Comparison of ENCODE assay signal across 24 cellular contexts in the genomic region with DNA sequence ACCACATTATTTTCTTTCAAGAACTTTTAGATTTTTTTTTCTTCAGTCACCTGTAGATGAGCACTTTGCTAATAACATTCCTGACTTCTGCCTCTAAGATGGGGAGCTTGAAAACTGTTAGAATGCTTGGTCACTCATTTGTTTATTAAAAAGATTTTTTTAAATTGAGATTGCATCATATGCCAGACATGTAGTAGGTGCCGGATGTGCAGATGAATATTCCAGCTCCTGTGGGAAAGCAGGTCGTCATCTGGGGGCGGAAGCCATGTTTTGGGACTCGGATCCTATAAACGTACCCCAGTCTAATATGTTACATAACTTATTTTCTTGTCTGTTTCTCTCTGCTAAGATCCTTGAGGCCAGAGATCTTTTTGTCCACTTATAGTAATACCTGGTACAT.
DNase-seq lines count a peak whose midpoint lies in the region; ATAC-seq and TF ChIP-seq lines count a peak whose summit lies in the region.
"Had no signal": no experiment of that assay in that cellular context is flagged by ENCODE, and none has a peak within 500 bp of the region (broad histone marks: within the 10 kb centered on the region; RNA-seq: fewer than 3 reads in every experiment).

No MANE protein-coding gene starts in this region.

- H3K4me3 Mint-ChIP-seq in endodermal cell: no peak overlapping the region
- no peak overlapping the region for H3K4me3 Mint-ChIP-seq in mesothelial cell of epicardium
- H3K4me3 Mint-ChIP-seq: CD8-positive, alpha-beta memory T cell had no signal

- H3K4me1 Mint-ChIP-seq in endodermal cell (peaks cover 14% of the 10 kb centered on the region), mesothelial cell of epicardium (peaks cover 53% of the 10 kb centered on the region)

- DNase-seq in IMR-90 (peak; percentile 57), endodermal cell (no peak), mesothelial cell of epicardium (ENCODE audit: low spot score in 2 of 2, unreplicated experiment in 2 of 2) (no peak), sigmoid colon (no peak), NCI-H2029 (lab: John Stamatoyannopoulos, UW) (no peak), Karpas-422 (no peak)
- DNase-seq: AML-193; C1 segment of cervical spinal cord; Calu3; CD8-positive, alpha-beta memory T cell; GDM1; H7; NCI-H1105; NCI-H146; NCI-H2081; NCI-H2171; NCI-H345; NCI-H524; NCI-H774; SIG-M5 had no signal

- TF ChIP-seq EP300 in sigmoid colon (IDR thresholded peaks at IDR 0.05): no peak

- H3K36me3 ChIP-seq in IMR-90 (ENCODE audit: control insufficient read depth, insufficient read depth, low read length) (peaks cover 9% of the 10 kb centered on the region; the same call in 1 of the 2 replicates), endodermal cell (ENCODE audit: control insufficient read depth, insufficient read depth, low read length) (no peaks in the 10 kb centered on the region), sigmoid colon (peaks cover 0 to 31% (median 9%) of the 10 kb centered on the region in 4 donors), Karpas-422 (ENCODE audit: insufficient read depth, low read length) (no peaks in the 10 kb centered on the region)

- BruUV-seq in IMR-90 (replicated peaks; lab: Mats Ljungman, UMichigan): no TSS peak

- no peaks in the 10 kb centered on the region for H3K27me3 ChIP-seq in IMR-90 (ENCODE audit: control insufficient read depth, insufficient read depth, low read length)
- H3K27me3 ChIP-seq in endodermal cell (ENCODE audit: control insufficient read depth, insufficient read depth, low read length, poor library complexity, severe bottlenecking): no peaks in the 10 kb centered on the region
- H3K27me3 ChIP-seq in sigmoid colon: no peaks in the 10 kb centered on the region
- H3K27me3 ChIP-seq in Karpas-422 (ENCODE audit: low read length): no peaks in the 10 kb centered on the region

- H3K4me2 ChIP-seq in IMR-90 (ENCODE audit: low read depth, low read length) (no peak overlapping the region), Karpas-422 (ENCODE audit: low read depth, low read length, poor library complexity, severe bottlenecking) (no peak overlapping the region)
- H3K4me2 ChIP-seq: KMS-11, SK-N-SH had no signal

- H3K27ac Mint-ChIP-seq in endodermal cell (peak overlapping the region; percentile 49), mesothelial cell of epicardium (peak overlapping the region; percentile 55)
- H3K27ac Mint-ChIP-seq: CD8-positive, alpha-beta memory T cell had no signal

- no peaks in the 10 kb centered on the region for H3K9me3 ChIP-seq in IMR-90 (ENCODE audit: control insufficient read depth, insufficient read depth, low read length)
- H3K9me3 ChIP-seq in endodermal cell (ENCODE audit: control insufficient read depth, low read length): no peaks in the 10 kb centered on the region
- H3K9me3 ChIP-seq in sigmoid colon: no peaks in the 10 kb centered on the region
- no peaks in the 10 kb centered on the region for H3K9me3 ChIP-seq in Karpas-422 (ENCODE audit: low read length)
- H3K9me3 ChIP-seq: SK-N-SH had no signal

- H4K20me1 ChIP-seq in IMR-90 (ENCODE audit: insufficient read depth, low read length): no peaks in the 10 kb centered on the region
- H4K20me1 ChIP-seq in Karpas-422 (ENCODE audit: insufficient read depth, low read depth, low read length): no peaks in the 10 kb centered on the region

- no peak overlapping the region for H4K5ac ChIP-seq in IMR-90 (ENCODE audit: low read depth, low read length)

- H3K14ac ChIP-seq in IMR-90 (replicated peaks; ENCODE audit: low read depth, low read length): no peak overlapping the region

- WGBS in IMR-90 (ENCODE audit: extremely low coverage in 2 of 2, insufficient read length in 1 of 2), 2 experiments: no CpG with 5 or more reads among the region's 5 CpGs
- 95 to 98% methylated on average over 3 to 5 of the region's 5 CpGs for WGBS in endodermal cell (ENCODE audit: insufficient coverage in 1 of 2, insufficient read length in 1 of 2), 2 experiments
- 89 to 92% methylated on average over 5 of the region's 5 CpGs for WGBS in sigmoid colon, 2 donors

- dilution Hi-C loops in IMR-90 (cut with HindIII; ENCODE audit: low sequenced_read_pairs, unreplicated experiment): no loop called here

- POLR2A ChIA-PET in IMR-90 (lab: Charles Lee; ENCODE audit: unreplicated experiment): interaction anchor here (0.6 kb wide), 1 partner anchor 51 kb away, joined by 6 read pairs; no protein-coding TSS in a partner anchor

- intact Hi-C loops in IMR-90 (cut with micrococcal nuclease): no loop called here
- intact Hi-C loops in sigmoid colon (cut with DNase I): no loop called here

- TF ChIP-seq CTCF in IMR-90 (conservative IDR thresholded peaks at IDR 0.05; ENCODE audit: low read depth, low read length) (no peak), endodermal cell (conservative IDR thresholded peaks at IDR 0.05) (no peak), mesothelial cell of epicardium (IDR thresholded peaks at IDR 0.05; ENCODE audit: unreplicated experiment) (no peak), sigmoid colon (IDR thresholded peaks at IDR 0.05) (no peak)

- H2BK15ac ChIP-seq in IMR-90 (ENCODE audit: low read depth, low read length): no peak overlapping the region

- H3K27me3 Mint-ChIP-seq in endodermal cell (ENCODE audit: insufficient read depth) (no peaks in the 10 kb centered on the region), mesothelial cell of epicardium (ENCODE audit: low read depth) (no peaks in the 10 kb centered on the region)
- H3K27me3 Mint-ChIP-seq: CD8-positive, alpha-beta memory T cell had no signal

- H4K91ac ChIP-seq in IMR-90 (ENCODE audit: insufficient read depth, low read depth, low read length): no peak overlapping the region

- CTCF ChIA-PET in IMR-90 (lab: Yijun Ruan, JAX): interaction anchor here (0.9 to 1.0 kb wide), 2 partner anchors 9 to 23 kb away, joined by 3 to 4 read pairs; no protein-coding TSS in a partner anchor

- ATAC-seq in IMR-90 (ENCODE audit: low read depth) (peak; percentile 24; the same call in 1 of the 2 replicates), GM19328 (IDR thresholded peaks at IDR 0.05; ENCODE audit: unreplicated experiment) (no peak)
- ATAC-seq: Panc1 had no signal

- H3K79me2 ChIP-seq in Karpas-422 (ENCODE audit: low read length): no peaks in the 10 kb centered on the region

- no peak overlapping the region for H3K56ac ChIP-seq in IMR-90 (ENCODE audit: extremely low read depth, insufficient read depth, low read length)

- H3K36me3 Mint-ChIP-seq in endodermal cell (ENCODE audit: low read depth) (no peaks in the 10 kb centered on the region), mesothelial cell of epicardium (peaks cover 16% of the 10 kb centered on the region)

- H3K9me3 Mint-ChIP-seq in endodermal cell (peaks cover 2% of the 10 kb centered on the region), mesothelial cell of epicardium (peaks cover 1% of the 10 kb centered on the region)
- H3K9me3 Mint-ChIP-seq: CD8-positive, alpha-beta memory T cell had no signal

- H3K4me1 ChIP-seq in IMR-90 (ENCODE audit: control insufficient read depth, insufficient read depth, low read length) (peaks cover 14% of the 10 kb centered on the region), endodermal cell (ENCODE audit: control insufficient read depth, insufficient read depth, low read length) (no peaks in the 10 kb centered on the region), sigmoid colon (peaks cover 0 to 50% (median 42%) of the 10 kb centered on the region in 4 donors), Karpas-422 (ENCODE audit: low read length) (no peaks in the 10 kb centered on the region)

- no peak overlapping the region for H2BK5ac ChIP-seq in IMR-90 (ENCODE audit: low read depth, low read length, poor library complexity, severe bottlenecking)

- no peak overlapping the region for H4K8ac ChIP-seq in IMR-90 (ENCODE audit: low read depth in 2 of 2, low read length in 2 of 2)

- in situ Hi-C loops in IMR-90 (cut with MboI; ENCODE audit: low sequenced_read_pairs): no loop called here

- no peaks in the 10 kb centered on the region for H3K9me2 ChIP-seq in Karpas-422 (replicated peaks; ENCODE audit: insufficient read depth, low read length)
- H3K9me2 ChIP-seq: SK-N-SH had no signal

- no peak for TF ChIP-seq RAD21 in IMR-90 (IDR thresholded peaks at IDR 0.05; ENCODE audit: low read length)

- no peaks in the 10 kb centered on the region; the same call in 1 of the 2 replicates for H3K9me1 ChIP-seq in IMR-90 (ENCODE audit: insufficient read depth, low read length)

- H3K27ac ChIP-seq in IMR-90 (ENCODE audit: insufficient read depth, low read length) (no peak overlapping the region), endodermal cell (ENCODE audit: low read depth, low read length) (no peak overlapping the region), sigmoid colon (peak overlapping the region in 3 of 4 donors; percentile 62 to 70 (median 66)), Karpas-422 (ENCODE audit: low read length) (no peak overlapping the region)
- H3K27ac ChIP-seq: KMS-11 had no signal

- peaks cover 20 to 27% of the 10 kb centered on the region in 2 experiments for H3K79me1 ChIP-seq in IMR-90 (ENCODE audit: low read depth in 1 of 2, low read length in 2 of 2)

- no peak overlapping the region for H2AFZ ChIP-seq in IMR-90 (replicated peaks; ENCODE audit: low read length, poor library complexity)
- H2AFZ ChIP-seq in Karpas-422 (ENCODE audit: low read length): no peak overlapping the region

- TF ChIP-seq POLR2A in IMR-90 (IDR thresholded peaks at IDR 0.05; ENCODE audit: low read depth, low read length) (no peak), sigmoid colon (IDR thresholded peaks at IDR 0.05) (no peak)

- no peak overlapping the region for H2BK20ac ChIP-seq in IMR-90 (ENCODE audit: low read depth, low read length)

- H3K9ac ChIP-seq in IMR-90 (ENCODE audit: low read depth, low read length): no peak overlapping the region
- no peak overlapping the region for H3K9ac ChIP-seq in endodermal cell (ENCODE audit: extremely low read depth, low read length, poor library complexity, severe bottlenecking)
- H3K9ac ChIP-seq in Karpas-422 (ENCODE audit: low read length): no peak overlapping the region
- H3K9ac ChIP-seq: KMS-11, SK-N-SH had no signal

- H2AK9ac ChIP-seq in IMR-90 (replicated peaks; ENCODE audit: low read depth, low read length, poor library complexity): no peak overlapping the region

- H3K4me3 ChIP-seq in IMR-90 (ENCODE audit: insufficient read depth, low read depth, low read length) (no peak overlapping the region), endodermal cell (ENCODE audit: low read length) (no peak overlapping the region), sigmoid colon (no peak overlapping the region), Karpas-422 (ENCODE audit: low read length) (no peak overlapping the region)

- no peak overlapping the region for H2AK5ac ChIP-seq in IMR-90 (ENCODE audit: low read depth, low read length)

- H2BK120ac ChIP-seq in IMR-90 (ENCODE audit: low read depth, low read length): no peak overlapping the region

- H3K23ac ChIP-seq in IMR-90 (ENCODE audit: low read depth, low read length): no peak overlapping the region

- no peak overlapping the region for H3K18ac ChIP-seq in IMR-90 (ENCODE audit: low read depth, low read length)

- H3K4ac ChIP-seq in IMR-90 (ENCODE audit: low read depth, low read length): no peak overlapping the region

TF ChIP-seq in IMR-90, 13 proteins besides CTCF, POLR2A, EP300 and RAD21:
- TF ChIP-seq CEBPB (IDR thresholded peaks at IDR 0.05; ENCODE audit: low read depth, low read length): peak; percentile 90
- no peak for TF ChIP-seq SMC3 (IDR thresholded peaks at IDR 0.05; ENCODE audit: low read depth, low read length)

Comparison
In these comparisons a context has a peak if more than half of its experiments do, and no peak if none do; other contexts are left out.
1. H3K27ac ChIP-seq: peak in sigmoid colon (3 of 4); none in IMR-90 (single experiment), endodermal cell (single experiment) and Karpas-422 (single experiment).